8 cellular contexts compared by ENCODE assay signal in the genomic region with DNA sequence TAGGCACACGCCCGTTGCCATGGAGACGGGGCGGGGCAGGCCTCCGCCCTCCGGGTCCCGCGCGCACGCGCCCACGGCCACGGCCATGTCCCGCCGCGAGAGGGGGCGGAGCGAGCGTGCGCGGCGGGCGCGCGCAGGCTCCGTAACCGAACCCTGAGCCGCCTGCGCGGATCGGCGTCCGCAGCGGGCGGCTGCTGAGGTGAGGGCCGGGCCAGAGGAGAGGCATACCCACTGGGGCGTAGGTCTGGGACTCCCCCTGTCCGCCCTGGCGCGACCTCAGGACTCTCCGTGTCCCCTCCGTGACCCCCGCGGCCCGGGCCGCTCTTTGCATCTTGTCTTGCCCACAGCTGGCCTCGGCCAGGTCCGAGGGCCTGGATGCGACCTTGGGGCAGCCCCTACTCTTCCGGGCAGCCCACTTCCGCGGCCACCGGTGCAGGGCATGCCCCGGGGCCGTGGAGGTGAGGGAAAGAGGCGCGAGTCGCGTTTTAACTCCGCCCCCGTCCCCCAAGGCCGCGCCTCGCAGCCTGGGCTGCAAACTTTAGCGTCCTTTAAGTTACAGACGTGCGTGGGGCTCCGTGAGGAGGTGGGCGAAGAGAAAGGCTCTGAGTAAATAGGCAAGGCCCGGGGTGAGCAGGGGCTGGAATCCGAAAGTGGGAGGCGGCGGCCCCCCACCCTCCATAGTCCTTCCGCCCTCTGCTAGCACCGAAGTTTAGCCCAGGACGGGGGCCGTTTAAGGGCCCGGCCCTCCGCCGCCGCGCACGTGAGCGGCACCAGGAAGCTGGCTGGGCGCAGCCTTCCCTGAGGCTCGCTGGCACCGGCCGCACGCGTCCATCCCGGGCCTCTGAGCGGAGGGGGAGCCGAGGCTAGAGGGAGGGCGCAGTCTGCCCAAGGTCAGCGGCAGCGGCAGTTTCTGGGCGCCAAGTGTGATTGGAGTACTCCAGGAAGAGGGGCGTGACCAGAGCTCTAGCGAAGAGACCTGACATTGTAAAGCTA.
DNase-seq lines count a peak whose midpoint lies in the region; ATAC-seq and TF ChIP-seq lines count a peak whose summit lies in the region.

A gene with protein sequence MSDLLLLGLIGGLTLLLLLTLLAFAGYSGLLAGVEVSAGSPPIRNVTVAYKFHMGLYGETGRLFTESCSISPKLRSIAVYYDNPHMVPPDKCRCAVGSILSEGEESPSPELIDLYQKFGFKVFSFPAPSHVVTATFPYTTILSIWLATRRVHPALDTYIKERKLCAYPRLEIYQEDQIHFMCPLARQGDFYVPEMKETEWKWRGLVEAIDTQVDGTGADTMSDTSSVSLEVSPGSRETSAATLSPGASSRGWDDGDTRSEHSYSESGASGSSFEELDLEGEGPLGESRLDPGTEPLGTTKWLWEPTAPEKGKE (plus strand): TSS at position 163 of the 993 bp plus-strand sequence. CDS start 3,053 bp downstream, outside the sequence.

- no peaks in the 10 kb centered on the region for H3K27me3 ChIP-seq in effector memory CD4-positive, alpha-beta T cell (replicated peaks; ENCODE audit: control insufficient read depth, insufficient read depth, low read length, poor library complexity, severe bottlenecking)

- H3K4me1 ChIP-seq in effector memory CD4-positive, alpha-beta T cell (ENCODE audit: control insufficient read depth, insufficient read depth, low read length, poor library complexity, severe bottlenecking): peaks cover 61% of the 10 kb centered on the region

- no peaks in the 10 kb centered on the region for H3K36me3 ChIP-seq in effector memory CD4-positive, alpha-beta T cell (ENCODE audit: control insufficient read depth, insufficient read depth, low read length)

- H3K4me3 ChIP-seq in effector memory CD4-positive, alpha-beta T cell (ENCODE audit: insufficient read depth, low read depth, low read length, poor library complexity, severe bottlenecking): peak within 1 kb of the TSS; percentile 86

- ATAC-seq in HG03354 (IDR thresholded peaks at IDR 0.05; ENCODE audit: poor library complexity, severe bottlenecking, unreplicated experiment): peak; percentile 77

- no peaks in the 10 kb centered on the region for H3K9me3 ChIP-seq in effector memory CD4-positive, alpha-beta T cell (ENCODE audit: control insufficient read depth, low read length)

- peak within 1 kb of the TSS; percentile 81 for H3K27ac ChIP-seq in effector memory CD4-positive, alpha-beta T cell (ENCODE audit: insufficient read depth, low read length, poor library complexity, severe bottlenecking)

- DNase-seq in C1 segment of cervical spinal cord (lab: John Stamatoyannopoulos, UW) (peak in 13 of 14 donors; percentile 27 to 91 (median 69)), NCI-H82 (lab: John Stamatoyannopoulos, UW) (peak; percentile 91), medulla oblongata (ENCODE audit: extremely low spot score) (peak; percentile 91)
- peak; percentile 93 for DNase-seq in activated CD8-positive, alpha-beta memory T cell treated with anti-CD3 and anti-CD28 coated beads for 24 hours
- DNase-seq in effector memory CD4-positive, alpha-beta T cell: peak; percentile 90 to 95 (median 93)
- peak; percentile 88 for DNase-seq in stimulated activated CD8-positive, alpha-beta memory T cell treated with anti-CD3 and anti-CD28 coated beads, Interleukin-12 subunit alpha, Interleukin-12 subunit beta, amount 100 ng/mL, for 1 hour (ENCODE audit: low read depth)

- peak; percentile 92 for TF ChIP-seq POLR2A in GM19099 (IDR thresholded peaks at IDR 0.05; ENCODE audit: extremely low read depth, insufficient read length, low read depth)

Comparison
In these comparisons a context has a peak if more than half of its experiments do, and no peak if none do; other contexts are left out.
1. Peak in every context shown above with its lines: DNase-seq, ATAC-seq, H3K4me3 ChIP-seq and H3K27ac ChIP-seq.